ENCODE assay signal across 1 cellular context in the genomic region with DNA sequence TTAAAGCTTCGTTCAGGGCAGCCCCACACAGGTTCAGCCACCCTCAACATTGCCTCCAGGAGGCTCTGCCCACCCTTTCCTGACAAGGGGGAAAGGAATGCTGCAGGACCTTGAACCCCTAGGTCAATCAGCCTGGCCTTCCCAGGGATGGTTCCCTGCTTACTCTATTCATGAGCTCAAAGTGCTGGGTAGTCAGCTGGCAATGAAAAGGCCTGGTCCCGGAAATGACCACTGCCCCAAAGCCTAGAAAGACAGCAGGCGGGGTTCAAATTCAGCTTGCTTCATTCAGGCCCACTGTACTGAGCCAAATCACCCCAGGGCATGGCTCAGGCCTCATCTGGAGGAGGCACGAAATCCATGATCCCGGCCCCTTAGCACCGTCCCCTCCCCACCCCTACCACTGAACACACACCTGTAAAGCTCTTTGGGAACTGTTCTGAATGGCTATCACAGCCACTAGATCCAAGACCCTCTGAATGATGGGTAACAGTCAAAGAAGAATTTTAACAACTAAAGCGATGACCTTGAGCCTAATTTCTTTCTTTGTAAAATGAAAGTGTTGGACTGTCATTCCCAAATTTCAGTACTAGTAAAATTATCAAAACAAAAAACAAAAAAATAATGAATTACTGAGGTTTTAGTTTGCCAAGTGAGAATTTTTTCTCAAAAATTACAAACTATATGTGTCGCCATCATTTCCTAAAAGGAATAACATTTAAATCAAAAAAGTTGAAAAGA.
TF ChIP-seq lines count a peak whose summit lies in the region.

No MANE protein-coding gene starts in this region.

TF ChIP-seq in HepG2, 621 proteins besides CTCF, POLR2A, EP300 and RAD21 (continued from another document):
- TF ChIP-seq, protein P1, sequence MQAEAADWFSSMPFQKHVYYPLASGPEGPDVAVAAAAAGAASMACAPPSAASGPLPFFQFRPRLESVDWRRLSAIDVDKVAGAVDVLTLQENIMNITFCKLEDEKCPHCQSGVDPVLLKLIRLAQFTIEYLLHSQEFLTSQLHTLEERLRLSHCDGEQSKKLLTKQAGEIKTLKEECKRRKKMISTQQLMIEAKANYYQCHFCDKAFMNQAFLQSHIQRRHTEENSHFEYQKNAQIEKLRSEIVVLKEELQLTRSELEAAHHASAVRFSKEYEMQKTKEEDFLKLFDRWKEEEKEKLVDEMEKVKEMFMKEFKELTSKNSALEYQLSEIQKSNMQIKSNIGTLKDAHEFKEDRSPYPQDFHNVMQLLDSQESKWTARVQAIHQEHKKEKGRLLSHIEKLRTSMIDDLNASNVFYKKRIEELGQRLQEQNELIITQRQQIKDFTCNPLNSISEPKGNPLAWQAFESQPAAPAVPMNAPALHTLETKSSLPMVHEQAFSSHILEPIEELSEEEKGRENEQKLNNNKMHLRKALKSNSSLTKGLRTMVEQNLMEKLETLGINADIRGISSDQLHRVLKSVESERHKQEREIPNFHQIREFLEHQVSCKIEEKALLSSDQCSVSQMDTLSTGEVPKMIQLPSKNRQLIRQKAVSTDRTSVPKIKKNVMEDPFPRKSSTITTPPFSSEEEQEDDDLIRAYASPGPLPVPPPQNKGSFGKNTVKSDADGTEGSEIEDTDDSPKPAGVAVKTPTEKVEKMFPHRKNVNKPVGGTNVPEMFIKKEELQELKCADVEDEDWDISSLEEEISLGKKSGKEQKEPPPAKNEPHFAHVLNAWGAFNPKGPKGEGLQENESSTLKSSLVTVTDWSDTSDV (CRISPR knock-in tag; IDR thresholded peaks at IDR 0.05) = no peak
- TF ChIP-seq ZNF431 (CRISPR knock-in tag; IDR thresholded peaks at IDR 0.05; ENCODE audit: borderline replicate concordance, low read depth) (peak; percentile 74), SIX1 (CRISPR knock-in tag; IDR thresholded peaks at IDR 0.05; ENCODE audit: borderline replicate concordance) (no peak; the same call in 1 of the 2 replicates), NFRKB (IDR thresholded peaks at IDR 0.05) (no peak), KMT2B (CRISPR knock-in tag; IDR thresholded peaks at IDR 0.05) (peak; percentile 35; the same call in 1 of the 2 replicates), ZZZ3 (CRISPR knock-in tag; IDR thresholded peaks at IDR 0.05; ENCODE audit: borderline replicate concordance) (peak; percentile 72; the same call in 1 of the 2 replicates), ZNF510 (CRISPR knock-in tag; IDR thresholded peaks at IDR 0.05; ENCODE audit: low read depth) (no peak)
- TF ChIP-seq, protein P2, sequence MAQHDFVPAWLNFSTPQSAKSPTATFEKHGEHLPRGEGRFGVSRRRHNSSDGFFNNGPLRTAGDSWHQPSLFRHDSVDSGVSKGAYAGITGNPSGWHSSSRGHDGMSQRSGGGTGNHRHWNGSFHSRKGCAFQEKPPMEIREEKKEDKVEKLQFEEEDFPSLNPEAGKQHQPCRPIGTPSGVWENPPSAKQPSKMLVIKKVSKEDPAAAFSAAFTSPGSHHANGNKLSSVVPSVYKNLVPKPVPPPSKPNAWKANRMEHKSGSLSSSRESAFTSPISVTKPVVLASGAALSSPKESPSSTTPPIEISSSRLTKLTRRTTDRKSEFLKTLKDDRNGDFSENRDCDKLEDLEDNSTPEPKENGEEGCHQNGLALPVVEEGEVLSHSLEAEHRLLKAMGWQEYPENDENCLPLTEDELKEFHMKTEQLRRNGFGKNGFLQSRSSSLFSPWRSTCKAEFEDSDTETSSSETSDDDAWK (CRISPR knock-in tag; IDR thresholded peaks at IDR 0.05) = no peak
- TF ChIP-seq, protein P3, sequence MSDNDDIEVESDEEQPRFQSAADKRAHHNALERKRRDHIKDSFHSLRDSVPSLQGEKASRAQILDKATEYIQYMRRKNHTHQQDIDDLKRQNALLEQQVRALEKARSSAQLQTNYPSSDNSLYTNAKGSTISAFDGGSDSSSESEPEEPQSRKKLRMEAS (IDR thresholded peaks at IDR 0.05) = peak; percentile 71
